In genomic region chr5:133251296-133252132, GRCh38 we compare ENCODE assay signal across 12 cellular contexts.
DNase-seq lines count a peak whose midpoint lies in the region; ATAC-seq, FAIRE-seq and TF ChIP-seq lines count a peak whose summit lies in the region.
"Had no signal": no experiment of that assay in that cellular context is flagged by ENCODE, and none has a peak within 500 bp of the region (broad histone marks: within the 10 kb centered on the region; RNA-seq: fewer than 3 reads in every experiment).

No MANE protein-coding gene starts in this region.

- ATAC-seq in GM19467 (IDR thresholded peaks at IDR 0.05; ENCODE audit: unreplicated experiment) (no peak), upper lobe of left lung (ENCODE audit: low FRiP score in 2 of 2) (no peak)
- ATAC-seq: activated CD4-positive, CD25-positive, alpha-beta regulatory T cell treated with anti-CD3 and anti-CD28 coated beads, Interleukin-2, amount 50 U/mL, for 24 hours; naive thymus-derived CD8-positive, alpha-beta T cell had no signal

- H3K9ac ChIP-seq in NT2/D1 (ENCODE audit: insufficient read length, low read depth), result peak overlapping the region; percentile 21
- H3K9ac ChIP-seq in mesenchymal stem cell (ENCODE audit: low read length), result no peak overlapping the region

- H2BK15ac ChIP-seq in mesenchymal stem cell (ENCODE audit: low read depth, poor library complexity, severe bottlenecking), result no peak overlapping the region

- no peak overlapping the region for H4K8ac ChIP-seq in mesenchymal stem cell (ENCODE audit: low read length)

- H3K27ac ChIP-seq in mesenchymal stem cell (ENCODE audit: low read length, poor library complexity, severe bottlenecking) (no peak overlapping the region), upper lobe of left lung (no peak overlapping the region)

- H3K27me3 ChIP-seq in NT2/D1 (ENCODE audit: insufficient read depth, insufficient read length) (no peaks in the 10 kb centered on the region), mesenchymal stem cell (ENCODE audit: control insufficient read depth in 1 of 2, insufficient read depth in 1 of 2, low read length in 2 of 2) (peaks cover 8 to 91% of the 10 kb centered on the region in 2 experiments), upper lobe of left lung (no peaks in the 10 kb centered on the region)

- no peak for TF ChIP-seq EP300 in upper lobe of left lung (IDR thresholded peaks at IDR 0.05)

- H3K4me1 ChIP-seq in NT2/D1 (ENCODE audit: insufficient read depth, insufficient read length) (peaks cover 5% of the 10 kb centered on the region), mesenchymal stem cell (ENCODE audit: control insufficient read depth, insufficient read depth, low read depth, low read length) (peaks cover 2% of the 10 kb centered on the region), upper lobe of left lung (no peaks in the 10 kb centered on the region)

- H3K14ac ChIP-seq in mesenchymal stem cell (ENCODE audit: low read length in 2 of 2), result no peak overlapping the region

- no peak overlapping the region for H2AFZ ChIP-seq in mesenchymal stem cell (ENCODE audit: low read depth, low read length)

- H3K9me3 ChIP-seq in NT2/D1 (ENCODE audit: insufficient read depth, low read length), result no peaks in the 10 kb centered on the region
- H3K9me3 ChIP-seq in mesenchymal stem cell (ENCODE audit: control insufficient read depth, low read length), result no peaks in the 10 kb centered on the region
- H3K9me3 ChIP-seq in upper lobe of left lung, result no peaks in the 10 kb centered on the region

- no peak overlapping the region for H2AK5ac ChIP-seq in mesenchymal stem cell (ENCODE audit: low read length, severe bottlenecking)

- FAIRE-seq in H54 (lab: Jason Lieb, UNC), result no peak
- FAIRE-seq: astrocyte, islet of Langerhans had no signal

- TF ChIP-seq CTCF in upper lobe of left lung (IDR thresholded peaks at IDR 0.05), result no peak

- H3K18ac ChIP-seq in mesenchymal stem cell (ENCODE audit: low read depth in 1 of 2, low read length in 2 of 2), result no peak overlapping the region

- H3K79me1 ChIP-seq in mesenchymal stem cell (replicated peaks; ENCODE audit: low read length, poor library complexity, severe bottlenecking), result no peaks in the 10 kb centered on the region

- H3K4ac ChIP-seq in mesenchymal stem cell (ENCODE audit: low read depth in 1 of 2, low read length in 2 of 2), result no peak overlapping the region

- TF ChIP-seq POLR2A in H54 (IDR thresholded peaks at IDR 0.05; ENCODE audit: low read depth, low read length), result no peak
- TF ChIP-seq POLR2A in upper lobe of left lung (IDR thresholded peaks at IDR 0.05), result no peak

- H3K36me3 ChIP-seq in NT2/D1 (ENCODE audit: insufficient read depth, insufficient read length, low read length), result no peaks in the 10 kb centered on the region
- no peaks in the 10 kb centered on the region for H3K36me3 ChIP-seq in mesenchymal stem cell (ENCODE audit: control insufficient read depth in 1 of 2, insufficient read depth in 2 of 2, low read depth in 1 of 2, low read length in 2 of 2)
- no peaks in the 10 kb centered on the region for H3K36me3 ChIP-seq in upper lobe of left lung

- H3K4me3 ChIP-seq in NT2/D1 (ENCODE audit: insufficient read length, low read depth) (peak overlapping the region; percentile 11), mesenchymal stem cell (ENCODE audit: insufficient read depth in 1 of 2, low read depth in 1 of 2, low read length in 2 of 2) (no peak overlapping the region), upper lobe of left lung (no peak overlapping the region)

- no peak overlapping the region for H3K23ac ChIP-seq in mesenchymal stem cell (ENCODE audit: low read length in 2 of 2)

- H3K4me2 ChIP-seq in mesenchymal stem cell (ENCODE audit: low read length, poor library complexity, severe bottlenecking), result no peak overlapping the region

- H2BK5ac ChIP-seq in mesenchymal stem cell (ENCODE audit: low read depth, low read length, poor library complexity, severe bottlenecking), result no peak overlapping the region

- DNase-seq in COLO668 (lab: John Stamatoyannopoulos, UW; ENCODE audit: unreplicated experiment), result peak; percentile 65
- peak; percentile 67 for DNase-seq in HT-29 (ENCODE audit: low spot score)
- DNase-seq in NT2/D1 (ENCODE audit: low read depth, low spot score), result no peak
- DNase-seq in kidney tubule cell (ENCODE audit: low spot score), result peak; percentile 61
- DNase-seq in H54 (ENCODE audit: insufficient read length, low spot score), result no peak
- DNase-seq in mesenchymal stem cell, result no peak
- DNase-seq in upper lobe of left lung, result no peak

- H2BK12ac ChIP-seq in mesenchymal stem cell (ENCODE audit: low read length in 2 of 2), result no peak overlapping the region

- no peak overlapping the region for H4K91ac ChIP-seq in mesenchymal stem cell (ENCODE audit: low read length)

- 78% methylated on average over 16 of the region's 16 CpGs for WGBS in mesenchymal stem cell
- WGBS in upper lobe of left lung, 2 donors, result 75 to 77% methylated on average over 11 to 14 of the region's 16 CpGs

- H2BK120ac ChIP-seq in mesenchymal stem cell (ENCODE audit: low read depth, low read length), result no peak overlapping the region

Comparison
In these comparisons a context has a peak if more than half of its experiments do, and no peak if none do; other contexts are left out.
1. DNase-seq: peak in COLO668 (single experiment), HT-29 (single experiment) and kidney tubule cell (single experiment); none in NT2/D1 (single experiment), H54 (single experiment), mesenchymal stem cell (single experiment) and upper lobe of left lung (0 of 2).